8 cellular contexts compared by ENCODE assay signal in the genomic region with DNA sequence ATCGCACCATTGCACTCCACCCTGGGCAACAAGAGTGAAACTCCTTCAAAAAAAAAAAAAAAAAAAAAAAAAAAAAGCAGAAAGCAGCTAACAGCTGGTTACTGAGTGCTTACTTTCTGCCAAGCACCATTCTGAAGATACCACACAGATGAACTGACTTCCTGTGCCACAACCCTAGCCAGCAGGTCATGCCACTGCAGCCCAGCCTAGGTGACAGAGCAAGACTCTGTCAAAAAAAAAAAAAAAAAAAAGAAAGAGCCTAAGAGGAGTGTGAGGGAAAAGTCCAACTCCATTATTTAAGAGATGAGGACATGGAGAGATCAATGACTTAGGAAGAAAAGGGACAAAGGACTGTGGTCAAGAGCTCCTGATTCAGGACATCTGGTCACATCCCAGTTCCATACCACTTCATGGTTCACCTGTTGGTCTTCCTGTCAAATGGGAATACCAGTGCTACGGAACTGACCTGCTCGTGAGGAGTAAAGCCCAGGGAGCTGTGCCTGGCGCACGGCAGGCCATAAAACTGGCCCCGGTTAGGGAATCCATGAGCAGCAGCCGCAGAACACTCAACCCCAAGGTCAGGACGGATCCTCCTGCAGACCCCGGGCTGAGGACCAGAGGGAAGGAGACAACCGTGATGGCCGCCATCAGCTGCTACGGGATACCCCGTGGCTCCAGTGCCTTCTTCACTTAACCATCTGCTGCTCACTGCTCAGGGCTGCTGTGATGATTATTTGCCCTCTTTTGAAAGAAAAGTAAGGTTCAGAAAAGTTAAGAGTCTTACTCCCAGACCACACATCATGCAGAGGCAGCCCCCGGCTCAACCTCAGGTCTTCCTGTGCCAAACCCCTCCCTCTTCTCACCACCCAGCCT. TPM values are rescaled to one million over a fixed set of nuclear protein-coding genes. Genes with fewer than 3 reads are reported as not detected.
DNase-seq lines count a peak whose midpoint lies in the region; ATAC-seq, FAIRE-seq and TF ChIP-seq lines count a peak whose summit lies in the region.

No MANE protein-coding gene starts in this region.

- H3K27ac ChIP-seq in AG04450 (ENCODE audit: low read depth, low read length), result peak overlapping the region; percentile 21
- no peak overlapping the region for H3K27ac ChIP-seq in GM23248
- H3K27ac ChIP-seq in gastrocnemius medialis, result peak overlapping the region; percentile 88 to 95 (median 90)
- H3K27ac ChIP-seq in caudate nucleus (ENCODE audit: low read depth, low read length), result no peak overlapping the region

- H3K4me3 ChIP-seq in AG04450 (ENCODE audit: low read depth, low read length) (peak overlapping the region; percentile 83), GM23248 (peak overlapping the region; percentile 87), gastrocnemius medialis (peak overlapping the region; percentile 86 to 98 (median 94))

- ATAC-seq in esophagus mucosa, result peak; percentile 4
- ATAC-seq in gastrocnemius medialis, result peak in 1 of 2 donors; percentile 17

- no peak for FAIRE-seq in HTR-8/SVneo (lab: Jason Lieb, UNC)

- CTCF ChIA-PET in AG04450 (lab: Charles Lee), result interaction anchor here (0.6 kb wide), 1 partner anchor 39 kb away, joined by 3 read pairs; no protein-coding TSS in a partner anchor

- H4K20me1 ChIP-seq in GM23248 (ENCODE audit: insufficient read depth), result no peaks in the 10 kb centered on the region

- H3K4me2 ChIP-seq in GM23248 (ENCODE audit: unreplicated experiment), result peak overlapping the region; percentile 86

- POLR2A ChIA-PET in AG04450 (lab: Yijun Ruan, JAX), result interaction anchor here (0.7 to 1.3 kb wide), 6 partner anchors 14 to 183 kb away, joined by 3 to 12 read pairs (median 4); no protein-coding TSS in a partner anchor

- no peak for TF ChIP-seq POLR2A in gastrocnemius medialis (IDR thresholded peaks at IDR 0.05)

- no peaks in the 10 kb centered on the region; the same call in 1 of the 2 replicates for H3K9me3 ChIP-seq in AG04450 (ENCODE audit: control insufficient read depth, insufficient read depth, low read length)
- H3K9me3 ChIP-seq in GM23248 (ENCODE audit: low read depth), result no peaks in the 10 kb centered on the region
- H3K9me3 ChIP-seq in gastrocnemius medialis, result no peaks in the 10 kb centered on the region

- TF ChIP-seq CTCF in AG04450 (IDR thresholded peaks at IDR 0.05; ENCODE audit: low read depth, low read length) (no peak), gastrocnemius medialis (IDR thresholded peaks at IDR 0.05 in 4 of 5, conservative IDR thresholded peaks at IDR 0.05 in 1 of 5) (no peak)

- peak overlapping the region; percentile 98 for H3K9ac ChIP-seq in GM23248

- H3K9me2 ChIP-seq in GM23248 (ENCODE audit: insufficient read depth), result no peaks in the 10 kb centered on the region

- WGBS in GM23248 (ENCODE audit: low coverage in 1 of 2, low lambda C conversion rate in 2 of 2, missing lambda C conversion rate in 2 of 2), 2 experiments, result 33 to 44% methylated on average over 14 of the region's 14 CpGs

- peak overlapping the region; percentile 88 for H2AFZ ChIP-seq in GM23248

- H3K79me2 ChIP-seq in GM23248 (ENCODE audit: insufficient read depth), result peaks cover 26% of the 10 kb centered on the region

- intact Hi-C loops in gastrocnemius medialis (cut with DNase I; ENCODE audit: low total_unique reads), result loop anchor here (1.0 to 5.0 kb wide), 3 partner anchors 187 to 805 kb away; a partner anchor contains a TSS

- H3K36me3 ChIP-seq in GM23248 (ENCODE audit: low read depth) (peaks cover 5% of the 10 kb centered on the region; the same call in 1 of the 2 replicates), gastrocnemius medialis (peaks cover 0 to 37% of the 10 kb centered on the region in 2 donors)

- H3F3A ChIP-seq in GM23248 (ENCODE audit: insufficient read depth), result peaks cover 16% of the 10 kb centered on the region

- H3K4me1 ChIP-seq in GM23248 (ENCODE audit: insufficient read depth) (peaks cover 4% of the 10 kb centered on the region; the same call in 1 of the 2 replicates), gastrocnemius medialis (peaks cover 5 to 8% of the 10 kb centered on the region in 2 donors)

- in situ Hi-C loops in GM23248 (cut with MboI), result no loop called here
- in situ Hi-C loops in gastrocnemius medialis (cut with MboI; ENCODE audit: low sequenced_read_pairs in 4 of 4), result loop anchor here in 2 of 4 donors (25.0 kb wide), 2 partner anchors 378 to 797 kb away; a partner anchor contains a TSS

- H3K27me3 ChIP-seq in AG04450 (ENCODE audit: control insufficient read depth, insufficient read depth, low read length), result no peaks in the 10 kb centered on the region
- H3K27me3 ChIP-seq in GM23248 (replicated peaks; ENCODE audit: insufficient read depth), result no peaks in the 10 kb centered on the region
- H3K27me3 ChIP-seq in gastrocnemius medialis, result no peaks in the 10 kb centered on the region

- DNase-seq in AG04450 (ENCODE audit: low read depth, low spot score), result no peak
- DNase-seq in GM23248, result no peak
- peak in 3 of 5 experiments; percentile 17 to 95 (median 85) for DNase-seq in T-helper 2 cell
- DNase-seq in gastrocnemius medialis, result no peak
- no peak for DNase-seq in caudate nucleus (lab: John Stamatoyannopoulos, UW)
- DNase-seq in HTR-8/SVneo (ENCODE audit: insufficient read length, low spot score), result no peak
- DNase-seq in hypothalamus (lab: John Stamatoyannopoulos, UW), result no peak

RNA-seq across cellular contexts. Expression of a gene that starts 0.9 kb away (rescaled TPM):
- polyA plus RNA-seq in AG04450 (2011; rRNA removed) (9.9 and 11.5 TPM in 2 replicates), GM23248 (2016; fragmentation: Nextera tagmentation; extraction: Ambion mirVana) (8.8 and 12.3 TPM in 2 replicates)
- 10.2 and 14.2 TPM in 2 replicates for polyA minus RNA-seq in AG04450 (2011; rRNA and poly(A)+ RNA removed)
- 9.4 and 19.6 TPM in 2 replicates for total RNA-seq in GM23248 (2014; rRNA removed; shearing (Covaris generic))
- total RNA-seq in esophagus mucosa (20.4 TPM), gastrocnemius medialis (10 to 100 TPM in 2 of 4 donors, 1 to 10 TPM in 2; 8.2 to 12.7 (median 10.4) TPM)

Comparison
In these comparisons a context has a peak if more than half of its experiments do, and no peak if none do; other contexts are left out.
1. DNase-seq: peak in T-helper 2 cell (3 of 5); none in AG04450 (single experiment), GM23248 (single experiment), gastrocnemius medialis (0 of 2), caudate nucleus (0 of 61), HTR-8/SVneo (single experiment) and hypothalamus (0 of 51).
2. H3K27ac ChIP-seq: peak in AG04450 (single experiment) and gastrocnemius medialis (4 of 4); none in GM23248 (single experiment) and caudate nucleus (single experiment).
3. Peak in every context shown above with its lines, with median percentiles within 50 percentile points of each other: H3K4me3 ChIP-seq.